9 cellular contexts compared by ENCODE assay signal in genomic region chr11:125274774-125275173, GRCh38.
"Had no signal": no experiment of that assay in that cellular context is flagged by ENCODE, and none has a peak within 500 bp of the region (broad histone marks: within the 10 kb centered on the region; RNA-seq: fewer than 3 reads in every experiment).

No MANE protein-coding gene starts in this region.

- H3K9me3 ChIP-seq: HAP-1 had no signal

- H3K9ac ChIP-seq: GM23248 had no signal

- DNase-seq: GM23248, GOT3, H7, HFFc6, IMR-90, KBM-7 had no signal

- H3K4me3 ChIP-seq: GM23248, HAP-1 had no signal

- FAIRE-seq: HTR-8/SVneo had no signal

- ATAC-seq: HCT116 had no signal

- H3K27ac ChIP-seq: GM23248 had no signal

- H3K36me3 ChIP-seq: HAP-1 had no signal

- H2AFZ ChIP-seq: GM23248 had no signal

- H3K4me1 ChIP-seq: HAP-1 had no signal
